Comparison of ENCODE assay signal across 1 cellular context in genomic region chr17:74981318-74981978, GRCh38.
TF ChIP-seq lines count a peak whose summit lies in the region.

No MANE protein-coding gene starts in this region.

TF ChIP-seq in endothelial cell of umbilical vein, 7 proteins besides CTCF, POLR2A, EP300 and RAD21:
- TF ChIP-seq EZH2 (IDR thresholded peaks at IDR 0.05; ENCODE audit: borderline replicate concordance, low read depth, low read length, severe bottlenecking) (no peak), JUN (IDR thresholded peaks at IDR 0.05; ENCODE audit: borderline replicate concordance, insufficient read depth, insufficient read length, low read depth) (no peak), GATA2 (IDR thresholded peaks at IDR 0.05; ENCODE audit: insufficient read depth, insufficient read length, low read depth, low read length) (no peak), FOS (IDR thresholded peaks at IDR 0.05; ENCODE audit: borderline replicate concordance, insufficient read depth, low read length) (no peak), MYC (IDR thresholded peaks at IDR 0.05; ENCODE audit: low read depth, low read length) (no peak)
- TF ChIP-seq, protein P1, sequence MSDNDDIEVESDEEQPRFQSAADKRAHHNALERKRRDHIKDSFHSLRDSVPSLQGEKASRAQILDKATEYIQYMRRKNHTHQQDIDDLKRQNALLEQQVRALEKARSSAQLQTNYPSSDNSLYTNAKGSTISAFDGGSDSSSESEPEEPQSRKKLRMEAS (IDR thresholded peaks at IDR 0.05; ENCODE audit: insufficient read depth, insufficient read length), result no peak
